ENCODE assay signal across 22 cellular contexts in the genomic region with DNA sequence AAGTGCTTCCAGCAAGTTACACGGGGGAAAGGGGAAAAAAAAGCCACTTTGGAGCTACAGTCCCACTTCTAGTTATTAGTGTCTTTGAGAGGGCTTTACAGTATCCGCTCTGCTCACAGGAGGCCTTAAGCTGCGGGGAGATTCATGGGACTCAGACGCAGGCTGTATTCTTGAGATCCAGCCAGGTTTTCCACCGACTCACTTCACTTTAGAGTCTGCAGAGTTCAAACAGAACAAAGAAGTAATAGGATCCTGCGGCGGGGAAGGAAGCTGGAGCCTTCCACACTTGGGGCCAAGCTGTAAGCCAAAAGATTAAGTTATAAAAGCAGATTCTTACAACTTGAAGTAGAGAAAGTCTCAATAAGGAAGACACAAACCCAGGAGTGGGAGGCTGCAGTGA.
DNase-seq lines count a peak whose midpoint lies in the region; TF ChIP-seq lines count a peak whose summit lies in the region.
"Had no signal": no experiment of that assay in that cellular context is flagged by ENCODE, and none has a peak within 500 bp of the region (broad histone marks: within the 10 kb centered on the region; RNA-seq: fewer than 3 reads in every experiment).

No MANE protein-coding gene starts in this region.

- TF ChIP-seq EP300 in esophagus muscularis mucosa (IDR thresholded peaks at IDR 0.05), result no peak

- H3K36me3 ChIP-seq in esophagus muscularis mucosa, result no peaks in the 10 kb centered on the region
- H3K36me3 ChIP-seq: heart right ventricle had no signal

- peak overlapping the region; percentile 31 for H3K4me3 Mint-ChIP-seq in neural crest cell
- H3K4me3 Mint-ChIP-seq in progenitor cell of endocrine pancreas (ENCODE audit: low read depth), result no peak overlapping the region
- H3K4me3 Mint-ChIP-seq: stimulated activated naive CD8-positive, alpha-beta T cell treated with anti-CD3 and anti-CD28 coated beads, Interleukin-15, Interleukin-2, amounts not matched to agents 100 ng/mL and 50 ng/mL, for 24 hours; T-helper 1 cell treated with Interleukin-12 subunit alpha and Interleukin-12 subunit beta and Interleukin-4 antibody, amounts not matched to agents 30 μg/mL and 1 μg/mL, for 36 hours had no signal

- H3K27ac ChIP-seq in AG04450 (ENCODE audit: low read depth, low read length) (peak overlapping the region; percentile 31), esophagus muscularis mucosa (replicated peaks in 1 of 4) (peak overlapping the region in 2 of 4 donors; percentile 15 to 93)
- H3K27ac ChIP-seq: epithelial cell of prostate had no signal

- H3K9me3 Mint-ChIP-seq in neural crest cell, result peaks cover 3% of the 10 kb centered on the region
- peaks cover 3% of the 10 kb centered on the region for H3K9me3 Mint-ChIP-seq in progenitor cell of endocrine pancreas (ENCODE audit: low read depth)
- H3K9me3 Mint-ChIP-seq: activated T-helper 17 cell treated with anti-CD3 and anti-CD28 coated beads, Interleukin-2, amount 50 U/mL, for 72 hours; stimulated activated naive CD8-positive, alpha-beta T cell treated with anti-CD3 and anti-CD28 coated beads, Interleukin-15, Interleukin-2, amounts not matched to agents 100 ng/mL and 50 ng/mL, for 24 hours; T-helper 1 cell treated with Interleukin-12 subunit alpha and Interleukin-12 subunit beta and Interleukin-4 antibody, amounts not matched to agents 30 μg/mL and 1 μg/mL, for 36 hours had no signal

- in situ Hi-C loops in SK-MEL-5 (cut with HindIII; ENCODE audit: low pct_unique_long_range_greater_than_20kb, low sequenced_read_pairs), result no loop called here

- peaks cover 4 to 19% (median 15%) of the 10 kb centered on the region in 4 donors for H3K4me1 ChIP-seq in esophagus muscularis mucosa

- DNase-seq in AG04450 (ENCODE audit: low read depth, low spot score) (no peak), SK-MEL-5 (ENCODE audit: low read depth, low spot score) (peak; percentile 46), fibroblast of mammary gland (ENCODE audit: low read depth) (peak; percentile 40), neural crest cell (ENCODE audit: low read depth, low spot score) (no peak), esophagus muscularis mucosa (ENCODE audit: extremely low spot score) (no peak), amniotic stem cell (lab: John Stamatoyannopoulos, UW) (no peak), progenitor cell of endocrine pancreas (ENCODE audit: low spot score, unreplicated experiment) (no peak), T1000 (lab: John Stamatoyannopoulos, UW) (no peak)
- DNase-seq: ACHN; CD4-positive, alpha-beta memory T cell; EL; heart right ventricle; kidney glomerular epithelial cell; mucosa of descending colon; MV-4-11; NCI-H2171 had no signal

- peaks cover 16% of the 10 kb centered on the region for H3K4me1 Mint-ChIP-seq in neural crest cell
- peaks cover 2% of the 10 kb centered on the region for H3K4me1 Mint-ChIP-seq in progenitor cell of endocrine pancreas (ENCODE audit: low read depth)

- 48% methylated on average over 7 of the region's 7 CpGs for WGBS in esophagus muscularis mucosa

- H3K27ac Mint-ChIP-seq in neural crest cell (ENCODE audit: unreplicated experiment) (peak overlapping the region; percentile 73), progenitor cell of endocrine pancreas (no peak overlapping the region)
- H3K27ac Mint-ChIP-seq: CD4-positive, alpha-beta memory T cell; stimulated activated naive CD8-positive, alpha-beta T cell treated with anti-CD3 and anti-CD28 coated beads, Interleukin-15, Interleukin-2, amounts not matched to agents 100 ng/mL and 50 ng/mL, for 24 hours; T-helper 1 cell treated with Interleukin-12 subunit alpha and Interleukin-12 subunit beta and Interleukin-4 antibody, amounts not matched to agents 30 μg/mL and 1 μg/mL, for 36 hours had no signal

- no peak for TF ChIP-seq POLR2A in esophagus muscularis mucosa (IDR thresholded peaks at IDR 0.05; ENCODE audit: low read depth)

- H3K27me3 Mint-ChIP-seq in neural crest cell (ENCODE audit: low read depth), result peaks cover 6% of the 10 kb centered on the region
- peaks cover 22% of the 10 kb centered on the region for H3K27me3 Mint-ChIP-seq in progenitor cell of endocrine pancreas

- H3K4me3 ChIP-seq in AG04450 (ENCODE audit: low read depth, low read length) (no peak overlapping the region), fibroblast of mammary gland (ENCODE audit: control insufficient read depth, low read depth, low read length) (no peak overlapping the region), esophagus muscularis mucosa (no peak overlapping the region)
- H3K4me3 ChIP-seq: coronary artery, K562, mucosa of descending colon had no signal

- intact Hi-C loops in esophagus muscularis mucosa (cut with DNase I), result loop anchor here (2.0 to 10.0 kb wide), 4 partner anchors 101 to 621 kb away; no protein-coding TSS in a partner anchor

- H3K9me3 ChIP-seq in AG04450 (ENCODE audit: control insufficient read depth, insufficient read depth, low read length) (no peaks in the 10 kb centered on the region; the same call in 1 of the 2 replicates), esophagus muscularis mucosa (peaks cover 0 to 4% (median 0%) of the 10 kb centered on the region in 4 donors)
- H3K9me3 ChIP-seq: mucosa of descending colon had no signal

- H3K27me3 ChIP-seq in AG04450 (ENCODE audit: control insufficient read depth, insufficient read depth, low read length), result no peaks in the 10 kb centered on the region
- no peaks in the 10 kb centered on the region for H3K27me3 ChIP-seq in esophagus muscularis mucosa
- H3K27me3 ChIP-seq: heart right ventricle had no signal

- CTCF ChIA-PET in AG04450 (lab: Charles Lee), result interaction anchor here (0.6 to 4.1 kb wide), 11 partner anchors 8 to 625 kb away, joined by 3 to 46 read pairs (median 4); no protein-coding TSS in a partner anchor

- no peak for TF ChIP-seq CTCF in AG04450 (IDR thresholded peaks at IDR 0.05; ENCODE audit: low read depth, low read length)
- no peak for TF ChIP-seq CTCF in fibroblast of mammary gland (conservative IDR thresholded peaks at IDR 0.05; ENCODE audit: control insufficient read depth, insufficient read depth, low read depth, low read length)
- TF ChIP-seq CTCF in neural crest cell (conservative IDR thresholded peaks at IDR 0.05), result no peak
- TF ChIP-seq CTCF in esophagus muscularis mucosa (IDR thresholded peaks at IDR 0.05), result no peak
- no peak for TF ChIP-seq CTCF in progenitor cell of endocrine pancreas (IDR thresholded peaks at IDR 0.05; ENCODE audit: unreplicated experiment)

- H3K36me3 Mint-ChIP-seq in neural crest cell (ENCODE audit: low read depth), result no peaks in the 10 kb centered on the region
- H3K36me3 Mint-ChIP-seq in progenitor cell of endocrine pancreas (ENCODE audit: insufficient read depth), result no peaks in the 10 kb centered on the region

- POLR2A ChIA-PET in AG04450 (lab: Yijun Ruan, JAX), result no interaction called here

Comparison
In these comparisons a context has a peak if more than half of its experiments do, and no peak if none do; other contexts are left out.
1. DNase-seq: peak in SK-MEL-5 (single experiment) and fibroblast of mammary gland (single experiment); none in AG04450 (single experiment), neural crest cell (single experiment), esophagus muscularis mucosa (single experiment), amniotic stem cell (single experiment), progenitor cell of endocrine pancreas (single experiment) and T1000 (single experiment).